13 cellular contexts compared by ENCODE assay signal in genomic region chr7:155340071-155340531, GRCh38. TPM values are rescaled to one million over a fixed set of nuclear protein-coding genes. Genes with fewer than 3 reads are reported as not detected.
DNase-seq lines count a peak whose midpoint lies in the region; ATAC-seq, FAIRE-seq and TF ChIP-seq lines count a peak whose summit lies in the region.
"Had no signal": no experiment of that assay in that cellular context is flagged by ENCODE, and none has a peak within 500 bp of the region (broad histone marks: within the 10 kb centered on the region; RNA-seq: fewer than 3 reads in every experiment).

No MANE protein-coding gene starts in this region.

- H3K4me1 ChIP-seq in BLaER1 treated with 17β-estradiol and CSF1 and Interleukin-3, amounts not matched to agents 10 nM and 100 nM, result peaks cover 24 to 62% (median 42%) of the 10 kb centered on the region in 10 experiments
- peaks cover 0 to 24% of the 10 kb centered on the region in 2 experiments; a peak in 3 of 5 replicates for H3K4me1 ChIP-seq in K562 (replicated peaks in 1 of 2; ENCODE audit: control insufficient read depth in 2 of 2, insufficient read depth in 2 of 2, low read length in 2 of 2)
- peaks cover 0 to 25% (median 8%) of the 10 kb centered on the region in 6 donors for H3K4me1 ChIP-seq in spleen
- H3K4me1 ChIP-seq: A549, BE2C had no signal

- H3K4me3 ChIP-seq in BLaER1 treated with 17β-estradiol and CSF1 and Interleukin-3, amounts not matched to agents 10 nM and 100 nM, result no peak overlapping the region
- H3K4me3 ChIP-seq in K562 (no peak overlapping the region), spleen (no peak overlapping the region)
- H3K4me3 ChIP-seq: A549 had no signal

- no peak for TF ChIP-seq EP300 in K562 (IDR thresholded peaks at IDR 0.05; ENCODE audit: low read length)

- H3K4me2 ChIP-seq in BLaER1 treated with 17β-estradiol and CSF1 and Interleukin-3, amounts not matched to agents 10 nM and 100 nM, result peak overlapping the region in 9 of 11 experiments; percentile 71 to 91 (median 82); a peak in 18 of 22 replicates
- no peak overlapping the region for H3K4me2 ChIP-seq in K562 (ENCODE audit: insufficient read depth, low read length)
- H3K4me2 ChIP-seq: A549 had no signal

- H3K79me2 ChIP-seq in K562 (ENCODE audit: control insufficient read depth, insufficient read depth, low read length), result no peaks in the 10 kb centered on the region

- H3K9ac ChIP-seq in BLaER1 treated with 17β-estradiol and CSF1 and Interleukin-3, amounts not matched to agents 10 nM and 100 nM, result peak overlapping the region in 2 of 11 experiments; percentile 61 to 65; a peak in 2 of 22 replicates
- no peak overlapping the region for H3K9ac ChIP-seq in K562 (ENCODE audit: insufficient read depth in 1 of 2, low read depth in 2 of 2, low read length in 2 of 2)

- ATAC-seq in K562 (no peak), HG02938 (IDR thresholded peaks at IDR 0.05; ENCODE audit: unreplicated experiment) (no peak)
- no peak for ATAC-seq in activated T-helper 17 cell treated with anti-CD3 and anti-CD28 coated beads, Interleukin-2, amount 50 U/mL, for 72 hours (replicated peaks)
- ATAC-seq: A549, HCT116 had no signal

- no peak overlapping the region for H3K4me3 Mint-ChIP-seq in activated T-helper 17 cell treated with anti-CD3 and anti-CD28 coated beads, Interleukin-2, amount 50 U/mL, for 72 hours

- 0% methylated on average over 14 of the region's 14 CpGs for WGBS in K562 (ENCODE audit: insufficient coverage, low coverage, missing lambda C conversion rate)
- WGBS in spleen, 5 donors, result 77 to 90% (median 82%) methylated on average over 11 to 14 of the region's 14 CpGs

- in situ Hi-C loops in K562 (cut with MboI), result loop anchor here (5.0 kb wide), 2 partner anchors 153 to 413 kb away; no protein-coding TSS in a partner anchor

- CTCF ChIA-PET in K562 (lab: Yijun Ruan, JAX; ENCODE audit: low intra/inter-chr PET ratio), result no interaction called here

- no peak for TF ChIP-seq RAD21 in K562 (CRISPR knock-in tag; conservative IDR thresholded peaks at IDR 0.05 in 1 of 2, IDR thresholded peaks at IDR 0.05 in 1 of 2)

- H3K36me3 Mint-ChIP-seq in activated T-helper 17 cell treated with anti-CD3 and anti-CD28 coated beads, Interleukin-2, amount 50 U/mL, for 72 hours (ENCODE audit: low read depth), result no peaks in the 10 kb centered on the region

- no peaks in the 10 kb centered on the region for H3K9me1 ChIP-seq in K562 (ENCODE audit: control insufficient read depth, insufficient read depth, low read length)

- no peaks in the 10 kb centered on the region for H3K36me3 ChIP-seq in BLaER1 treated with 17β-estradiol and CSF1 and Interleukin-3, amounts not matched to agents 10 nM and 100 nM
- H3K36me3 ChIP-seq in K562 (ENCODE audit: control insufficient read depth, insufficient read depth, low read length) (no peaks in the 10 kb centered on the region), spleen (no peaks in the 10 kb centered on the region)
- H3K36me3 ChIP-seq: BE2C had no signal

- 0 out of 22 replicates have a peak overlapping the region, but pooled peaks of 1 of the 11 experiments have one; percentile 43 for H3K27ac ChIP-seq in BLaER1 treated with 17β-estradiol and CSF1 and Interleukin-3, amounts not matched to agents 10 nM and 100 nM
- H3K27ac ChIP-seq in K562 (ENCODE audit: extremely low read depth, low read depth, low read length) (no peak overlapping the region), spleen (no peak overlapping the region)
- H3K27ac ChIP-seq: A549, HL-60 had no signal

- BruUV-seq in K562 (replicated peaks; lab: Mats Ljungman, UMichigan), result no TSS peak

- peaks cover 8% of the 10 kb centered on the region for H3K4me1 Mint-ChIP-seq in activated T-helper 17 cell treated with anti-CD3 and anti-CD28 coated beads, Interleukin-2, amount 50 U/mL, for 72 hours

- no peak overlapping the region for H2AFZ ChIP-seq in K562 (ENCODE audit: low read depth, low read length)

- TF ChIP-seq POLR2A in K562 (conservative IDR thresholded peaks at IDR 0.05) (no peak), spleen (IDR thresholded peaks at IDR 0.05) (no peak)

- peaks cover 0 to 33% (median 3%) of the 10 kb centered on the region in 11 experiments; a peak in 8 of 22 replicates for H3K27me3 ChIP-seq in BLaER1 treated with 17β-estradiol and CSF1 and Interleukin-3, amounts not matched to agents 10 nM and 100 nM
- peaks cover 71 to 89% of the 10 kb centered on the region in 2 experiments for H3K27me3 ChIP-seq in K562 (ENCODE audit: control insufficient read depth in 2 of 2, insufficient read depth in 2 of 2, low read length in 2 of 2)
- H3K27me3 ChIP-seq in spleen (replicated peaks in 1 of 7), result peaks cover 0 to 48% (median 0%) of the 10 kb centered on the region in 7 donors
- H3K27me3 ChIP-seq: BE2C had no signal

- H4K20me1 ChIP-seq in BLaER1 treated with 17β-estradiol and CSF1 and Interleukin-3, amounts not matched to agents 10 nM and 100 nM, result peaks cover 0 to 8% (median 0%) of the 10 kb centered on the region in 11 experiments; a peak in 4 of 22 replicates
- 0 out of 2 replicates have a peak, but pooled peaks cover 5% of the 10 kb centered on the region for H4K20me1 ChIP-seq in K562 (replicated peaks; ENCODE audit: control insufficient read depth, insufficient read depth, low read length)

- DNase-seq in K562 (ENCODE audit: extremely low read depth in 1 of 4, low spot score in 3 of 4) (no peak), islet precursor cell (peak; percentile 38), spleen (peak; percentile 61), NCI-H1930 (lab: John Stamatoyannopoulos, UW) (no peak)
- DNase-seq: BE2C, DMS53 had no signal

- H3K27me3 Mint-ChIP-seq in activated T-helper 17 cell treated with anti-CD3 and anti-CD28 coated beads, Interleukin-2, amount 50 U/mL, for 72 hours, result peaks cover 10% of the 10 kb centered on the region

- POLR2A ChIA-PET in K562 (lab: Yijun Ruan, JAX), result interaction anchor here (0.7 kb wide), 1 partner anchor 29 kb away, joined by 3 read pairs; no protein-coding TSS in a partner anchor

- no peaks in the 10 kb centered on the region for H3K9me3 ChIP-seq in BLaER1 treated with 17β-estradiol and CSF1 and Interleukin-3, amounts not matched to agents 10 nM and 100 nM (replicated peaks in 1 of 11)
- H3K9me3 ChIP-seq in K562 (replicated peaks; ENCODE audit: control insufficient read depth, insufficient read depth, low read depth, low read length) (no peaks in the 10 kb centered on the region), spleen (no peaks in the 10 kb centered on the region)
- H3K9me3 ChIP-seq: A549, BE2C had no signal

- no peak for FAIRE-seq in K562 (lab: Jason Lieb, UNC)
- FAIRE-seq: A549, H54 had no signal

- no peak for TF ChIP-seq CTCF in K562 (IDR thresholded peaks at IDR 0.05 in 2 of 3, conservative IDR thresholded peaks at IDR 0.05 in 1 of 3; ENCODE audit: insufficient read depth in 2 of 3, low read depth in 1 of 3, low read length in 3 of 3)
- TF ChIP-seq CTCF in spleen (IDR thresholded peaks at IDR 0.05 in 8 of 11, conservative IDR thresholded peaks at IDR 0.05 in 3 of 11), result no peak

- H3K27ac Mint-ChIP-seq in activated T-helper 17 cell treated with anti-CD3 and anti-CD28 coated beads, Interleukin-2, amount 50 U/mL, for 72 hours, result no peak overlapping the region

- no peaks in the 10 kb centered on the region for H3K9me3 Mint-ChIP-seq in activated T-helper 17 cell treated with anti-CD3 and anti-CD28 coated beads, Interleukin-2, amount 50 U/mL, for 72 hours

- intact Hi-C loops in K562 (cut with micrococcal nuclease), result loop anchor here (5.0 kb wide), 1 partner anchor 83 kb away; no protein-coding TSS in a partner anchor
- intact Hi-C loops in spleen (cut with DNase I; ENCODE audit: low total_unique reads), result no loop called here

TF ChIP-seq in K562, 482 proteins besides CTCF, POLR2A, EP300 and RAD21 (continues in another document):
- TF ChIP-seq THAP7 (CRISPR knock-in tag; IDR thresholded peaks at IDR 0.05), result no peak

RNA-seq across cellular contexts. Expression of gene INSIG1, which starts 42.4 kb away (rescaled TPM):
- 622 and 799 TPM in 2 replicates for total RNA-seq in K562 (2011; cell fraction: chromatin; rRNA removed; ENCODE audit: low replicate concordance)
- 847 and 892 TPM in 2 replicates for total RNA-seq in K562 (2011; cell fraction: nucleolus; rRNA removed)
- 1,016 and 1,247 TPM in 2 replicates for total RNA-seq in K562 (2011; cell fraction: nucleoplasm; rRNA removed)
- 294 and 361 TPM in 2 replicates for total RNA-seq in K562 (2014; rRNA removed)
- total RNA-seq in K562 (2014; rRNA removed; fragmentation: Illumina TruSeq; extraction: Trizol), result 236 and 238 TPM in 2 replicates
- total RNA-seq in K562 (2015; rRNA removed; fragmentation: Illumina TruSeq; extraction: Trizol), result 173 and 188 TPM in 2 replicates
- total RNA-seq in K562 (2021), result 254 and 296 TPM in 2 replicates
- 625 and 787 TPM in 2 replicates for polyA plus RNA-seq in K562 (2011; rRNA removed)
- polyA plus RNA-seq in K562 (2011; cell fraction: cytosol; rRNA removed), result 709 and 1,098 TPM in 2 replicates
- 446 and 453 TPM in 2 replicates for polyA plus RNA-seq in K562 (2011; cell fraction: nucleus; rRNA removed)
- 116 and 259 TPM in 2 replicates for polyA plus RNA-seq in K562 (2012)
- 188 and 224 TPM in 2 replicates for polyA plus RNA-seq in K562 (2014; fragmentation: Illumina TruSeq; extraction: Trizol)
- polyA plus RNA-seq in K562 (2014; fragmentation: Nextera tagmentation; extraction: Ambion mirVana), result 10 to 100 TPM; 57.1 to 69.2 TPM
- 250 and 268 TPM in 2 replicates for polyA plus RNA-seq in K562 (2014; rRNA removed)
- polyA minus RNA-seq in K562 (2011; rRNA and poly(A)+ RNA removed), result 551 and 619 TPM in 2 replicates
- polyA minus RNA-seq in K562 (2011; cell fraction: cytosol; rRNA and poly(A)+ RNA removed), result 392 and 408 TPM in 2 replicates
- polyA minus RNA-seq in K562 (2011; cell fraction: nucleus; rRNA and poly(A)+ RNA removed), result 329 and 473 TPM in 2 replicates
- total RNA-seq in spleen, result 10 to 100 TPM; 26.2 to 61.8 (median 31.6) TPM
- 10 to 100 TPM; 15.8 to 20.5 (median 18.6) TPM for polyA plus RNA-seq in spleen
- total RNA-seq in activated T-helper 17 cell treated with anti-CD3 and anti-CD28 coated beads, Interleukin-2, amount 50 U/mL, for 72 hours, result 100 to 1,000 TPM; 140 to 216 TPM

Comparison
In these comparisons a context has a peak if more than half of its experiments do, and no peak if none do; other contexts are left out.
1. DNase-seq: peak in islet precursor cell (single experiment) and spleen (single experiment); none in K562 (0 of 4) and NCI-H1930 (0 of 2).